In genomic region chr1:155070392-155070700, GRCh38 we compare ENCODE assay signal across 9 cellular contexts. TPM values are rescaled to one million over a fixed set of nuclear protein-coding genes. Genes with fewer than 3 reads are reported as not detected.
DNase-seq lines count a peak whose midpoint lies in the region; ATAC-seq and TF ChIP-seq lines count a peak whose summit lies in the region.
"Had no signal": no experiment of that assay in that cellular context is flagged by ENCODE, and none has a peak within 500 bp of the region (broad histone marks: within the 10 kb centered on the region; RNA-seq: fewer than 3 reads in every experiment).

No MANE protein-coding gene starts in this region.

- H3K4me3 ChIP-seq in GM06990 (replicated peaks; ENCODE audit: low read depth, low read length), result peak overlapping the region; percentile 38
- peak overlapping the region in 1 of 2 donors; percentile 55 for H3K4me3 ChIP-seq in gastroesophageal sphincter
- H3K4me3 ChIP-seq in rectal smooth muscle tissue (ENCODE audit: low read length), result peak overlapping the region; percentile 76

- CTCF ChIA-PET in T-cell (lab: Charles Lee), result interaction anchor here (0.5 to 9.5 kb wide), 4 partner anchors 12 to 21 kb away, joined by 6 to 57 read pairs (median 8); no protein-coding TSS in a partner anchor

- no peak for DNase-seq in GM06990 (ENCODE audit: extremely low read depth, insufficient read length)
- DNase-seq in T-cell, result no peak
- no peak for DNase-seq in OCI-M2 (lab: John Stamatoyannopoulos, UW; ENCODE audit: unreplicated experiment)
- DNase-seq in activated CD4-positive, CD25-positive, alpha-beta regulatory T cell (lab: John Stamatoyannopoulos, UW), result no peak
- DNase-seq in NCI-H345 treated with DMSO at 0.1 percent for 48 hours (lab: John Stamatoyannopoulos, UW; ENCODE audit: unreplicated experiment), result no peak

- no peaks in the 10 kb centered on the region for H3K9me3 ChIP-seq in gastroesophageal sphincter

- no peak for ATAC-seq in T-cell (replicated peaks in 1 of 4)
- no peak for ATAC-seq in gastroesophageal sphincter
- ATAC-seq in HG03139 (IDR thresholded peaks at IDR 0.05; ENCODE audit: unreplicated experiment), result no peak

- peak overlapping the region in 2 of 3 donors; percentile 13 to 67 for H3K4me3 Mint-ChIP-seq in T-cell

- H3K27me3 Mint-ChIP-seq in T-cell, result no peaks in the 10 kb centered on the region

- TF ChIP-seq EP300 in gastroesophageal sphincter (IDR thresholded peaks at IDR 0.05), result no peak

- 34% methylated on average over 7 of the region's 13 CpGs; no CpG with 5 or more reads in 1 of the 2 donors for WGBS in gastroesophageal sphincter (ENCODE audit: low coverage in 1 of 2), 2 donors

- H3K27ac Mint-ChIP-seq in T-cell, result no peak overlapping the region

- H3K36me3 ChIP-seq in GM06990 (ENCODE audit: control insufficient read depth, insufficient read depth, low read length) (0 out of 2 replicates have a peak, but pooled peaks cover 2% of the 10 kb centered on the region), gastroesophageal sphincter (peaks cover 0 to 9% of the 10 kb centered on the region in 2 donors), rectal smooth muscle tissue (ENCODE audit: control insufficient read depth, insufficient read depth, low read length) (peaks cover 8% of the 10 kb centered on the region)

- peaks cover 11% of the 10 kb centered on the region for H3K36me3 Mint-ChIP-seq in T-cell

- H3K27ac ChIP-seq in gastroesophageal sphincter, result peak overlapping the region in 3 of 4 donors; percentile 59 to 82 (median 74)
- H3K27ac ChIP-seq in rectal smooth muscle tissue (ENCODE audit: low read depth, low read length), result peak overlapping the region; percentile 34

- no peak for TF ChIP-seq POLR2A in gastroesophageal sphincter (IDR thresholded peaks at IDR 0.05)

- H3K4me1 Mint-ChIP-seq in T-cell, result peaks cover 23 to 37% (median 34%) of the 10 kb centered on the region in 3 donors

- H3K9ac ChIP-seq in rectal smooth muscle tissue (ENCODE audit: low read length), result peak overlapping the region; percentile 68

- POLR2A ChIA-PET in T-cell (lab: Charles Lee), result no interaction called here

- H3K4me1 ChIP-seq in gastroesophageal sphincter (peaks cover 0 to 23% (median 7%) of the 10 kb centered on the region in 3 donors), rectal smooth muscle tissue (ENCODE audit: control insufficient read depth, insufficient read depth, low read length) (peaks cover 5% of the 10 kb centered on the region)

- no peaks in the 10 kb centered on the region for H3K9me3 Mint-ChIP-seq in T-cell

- H3K27me3 ChIP-seq in GM06990 (replicated peaks; ENCODE audit: control insufficient read depth, insufficient read depth, low read length), result no peaks in the 10 kb centered on the region
- H3K27me3 ChIP-seq in gastroesophageal sphincter, result no peaks in the 10 kb centered on the region
- H3K27me3 ChIP-seq in rectal smooth muscle tissue (ENCODE audit: control insufficient read depth, insufficient read depth, low read length), result no peaks in the 10 kb centered on the region

- TF ChIP-seq CTCF in GM06990 (IDR thresholded peaks at IDR 0.05; ENCODE audit: insufficient read depth, low read length, poor library complexity, severe bottlenecking) (no peak), gastroesophageal sphincter (IDR thresholded peaks at IDR 0.05) (no peak)

RNA-seq across cellular contexts. Expression of gene EFNA4, which starts 6.8 kb away (rescaled TPM):
- 1 to 10 TPM; 3.1 to 7.8 (median 6.6) TPM for total RNA-seq in T-cell
- total RNA-seq in gastroesophageal sphincter, result 1 to 10 TPM in 3 of 4 donors, under 1 TPM in 1; 0.81 to 5.8 (median 2.3) TPM

RNA-seq across cellular contexts. Expression of gene EFNA3, which starts 8.3 kb away (rescaled TPM):
- total RNA-seq in T-cell (1 to 10 TPM in 3 of 5 donors, under 1 TPM in 1, not detected in 1; 0.68 to 2.6 (median 2.3) TPM), gastroesophageal sphincter (under 1 TPM in 2 of 4 donors, not detected in 2; 0.27 to 0.77 TPM)

RNA-seq across cellular contexts. Expression of gene ADAM15, which starts 19.2 kb away (rescaled TPM):
- total RNA-seq in T-cell (10 to 100 TPM; 17.3 to 53.0 (median 37.2) TPM), gastroesophageal sphincter (100 to 1,000 TPM in 2 of 4 donors, 10 to 100 TPM in 2; 65.4 to 115 (median 100.0) TPM)

RNA-seq across cellular contexts. Expression of gene DCST1, which starts 36.7 kb away (rescaled TPM):
- total RNA-seq in T-cell (under 1 TPM in 3 of 5 donors, not detected in 2; 0.30 to 0.58 (median 0.54) TPM), gastroesophageal sphincter (not detected)
- total RNA-seq: posterior vena cava had no signal

RNA-seq across cellular contexts. Expression of gene DCST2, which starts 36.8 kb away (rescaled TPM):
- 1 to 10 TPM; 1.1 to 2.6 (median 1.6) TPM for total RNA-seq in T-cell
- under 1 TPM in 2 of 4 donors, not detected in 2; 0.35 to 0.54 TPM for total RNA-seq in gastroesophageal sphincter
